In the genomic region with DNA sequence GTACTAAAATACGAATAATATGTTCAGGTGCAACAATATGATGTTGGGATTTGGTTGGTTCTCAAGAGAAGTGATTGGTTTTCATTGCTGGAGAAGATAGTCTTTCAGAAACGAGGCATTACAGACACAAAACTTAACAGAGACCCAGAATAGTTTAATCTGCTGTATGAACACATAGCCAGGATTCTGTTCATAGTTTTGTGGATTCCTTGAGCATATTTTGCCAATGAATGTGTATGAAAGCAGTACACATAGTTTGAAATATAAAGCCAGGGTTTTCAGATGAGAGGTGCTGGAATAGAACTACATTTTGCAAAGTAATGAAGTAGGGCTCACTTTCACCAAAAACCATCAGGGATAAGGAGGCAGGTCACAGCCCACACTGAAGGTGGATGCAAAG, we compare ENCODE assay signal across 23 cellular contexts.
"Had no signal": no experiment of that assay in that cellular context is flagged by ENCODE, and none has a peak within 500 bp of the region (broad histone marks: within the 10 kb centered on the region; RNA-seq: fewer than 3 reads in every experiment).

No MANE protein-coding gene starts in this region.

- H3K4me3 Mint-ChIP-seq: activated naive CD4-positive, alpha-beta T cell treated with anti-CD3 and anti-CD28 coated beads, Interleukin-2, amount 50 U/mL, for 24 hours; activated T-cell treated with anti-CD3 and anti-CD28 coated beads, Interleukin-2, amount 50 U/mL, for 72 hours; immature natural killer cell; natural killer cell; stimulated activated memory B cell treated with anti-CD40 and anti-IgM and Interleukin-4, amounts not matched to agents 10 μg/mL and 1 μg/mL and 100 μg/mL, for 72 hours had no signal

- DNase-seq: activated CD4-positive, alpha-beta T cell treated with anti-CD3 and anti-CD28 coated beads, Interleukin-2, amount 50 U/mL, for 1 hour; activated CD4-positive, CD25-positive, alpha-beta regulatory T cell treated with anti-CD3 and anti-CD28 coated beads, Interleukin-2, amount 50 U/mL, for 72 hours; activated CD8-positive, alpha-beta memory T cell treated with anti-CD3 and anti-CD28 coated beads for 24 hours; activated CD8-positive, alpha-beta memory T cell treated with anti-CD3 and anti-CD28 coated beads, Interleukin-2, amount 50 U/mL, for 48 hours; activated gamma-delta T cell; activated T-cell treated with anti-CD3 and anti-CD28 coated beads, Interleukin-2, amount 50 U/mL, for 72 hours; adrenal gland; immature natural killer cell; left ventricle myocardium superior; mesendoderm; natural killer cell; ovary; spleen; stimulated activated CD4-positive, alpha-beta T cell treated with anti-CD3 and anti-CD28 coated beads, Interleukin-4, amount 100 ng/mL, for 4 hours; SW 1271; T-helper 2 cell; upper lobe of right lung had no signal

- H3K9me3 ChIP-seq: adrenal gland, ovary, thoracic aorta, upper lobe of right lung had no signal

- H3K9me3 Mint-ChIP-seq: activated naive CD4-positive, alpha-beta T cell treated with anti-CD3 and anti-CD28 coated beads, Interleukin-2, amount 50 U/mL, for 24 hours had no signal

- H3K36me3 ChIP-seq: adrenal gland, cardiac muscle cell, ovary, spleen, thoracic aorta, upper lobe of right lung had no signal

- H3K36me3 Mint-ChIP-seq: activated naive CD4-positive, alpha-beta T cell treated with anti-CD3 and anti-CD28 coated beads, Interleukin-2, amount 50 U/mL, for 24 hours; immature natural killer cell; natural killer cell; stimulated activated memory B cell treated with anti-CD40 and anti-IgM and Interleukin-4, amounts not matched to agents 10 μg/mL and 1 μg/mL and 100 μg/mL, for 72 hours had no signal

- H3K27ac Mint-ChIP-seq: activated naive CD4-positive, alpha-beta T cell treated with anti-CD3 and anti-CD28 coated beads, Interleukin-2, amount 50 U/mL, for 24 hours; activated T-cell treated with anti-CD3 and anti-CD28 coated beads, Interleukin-2, amount 50 U/mL, for 72 hours; immature natural killer cell; natural killer cell; stimulated activated memory B cell treated with anti-CD40 and anti-IgM and Interleukin-4, amounts not matched to agents 10 μg/mL and 1 μg/mL and 100 μg/mL, for 72 hours had no signal

- H3K27me3 ChIP-seq: adrenal gland, ovary, spleen, upper lobe of right lung had no signal

- H3K27me3 Mint-ChIP-seq: activated naive CD4-positive, alpha-beta T cell treated with anti-CD3 and anti-CD28 coated beads, Interleukin-2, amount 50 U/mL, for 24 hours; stimulated activated memory B cell treated with anti-CD40 and anti-IgM and Interleukin-4, amounts not matched to agents 10 μg/mL and 1 μg/mL and 100 μg/mL, for 72 hours had no signal

- H3K27ac ChIP-seq: adrenal gland, cardiac muscle cell, ovary, spleen, thoracic aorta, upper lobe of right lung, VCaP had no signal

- ATAC-seq: activated T-cell treated with anti-CD3 and anti-CD28 coated beads, Interleukin-2, amount 50 U/mL, for 72 hours; left ventricle myocardium superior; natural killer cell; sciatic nerve; stimulated activated memory B cell treated with anti-CD40 and anti-IgM and Interleukin-4, amounts not matched to agents 10 μg/mL and 1 μg/mL and 100 μg/mL, for 72 hours; upper lobe of right lung had no signal

- H3K4me3 ChIP-seq: adrenal gland, cardiac muscle cell, ovary, spleen, thoracic aorta, upper lobe of right lung had no signal
